7 cellular contexts compared by ENCODE assay signal in the genomic region with DNA sequence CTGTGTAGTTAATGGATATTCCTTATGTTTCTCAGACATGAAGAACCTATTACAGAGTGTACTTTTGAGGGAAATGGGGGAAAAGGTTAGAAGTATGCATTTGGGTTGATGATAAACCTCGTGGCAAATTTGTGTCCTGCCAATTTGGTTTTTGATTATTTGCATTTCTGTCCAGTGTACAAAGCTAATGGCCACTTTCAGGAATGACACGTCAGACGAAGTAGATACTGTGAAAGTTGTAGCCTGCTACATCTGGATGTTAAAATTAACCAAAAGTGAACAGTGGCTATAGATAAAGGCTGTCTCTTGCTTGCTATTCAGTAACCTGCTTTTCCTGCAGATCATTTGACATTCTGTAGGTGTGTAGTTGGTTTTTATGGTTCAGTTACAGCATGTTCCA.
DNase-seq lines count a peak whose midpoint lies in the region; ATAC-seq and TF ChIP-seq lines count a peak whose summit lies in the region.

No MANE protein-coding gene starts in this region.

- in situ Hi-C loops in astrocyte of the cerebellum (cut with HindIII; ENCODE audit: low sequenced_read_pairs), result no loop called here

- no peaks in the 10 kb centered on the region for H3K36me3 ChIP-seq in mucosa of rectum (ENCODE audit: control insufficient read depth in 2 of 2, insufficient read depth in 2 of 2, low read length in 2 of 2)

- no peak overlapping the region for H3K27ac ChIP-seq in mucosa of rectum (ENCODE audit: low read depth in 2 of 2, low read length in 2 of 2)

- ATAC-seq in GM18909 (IDR thresholded peaks at IDR 0.05; ENCODE audit: poor library complexity, unreplicated experiment) (peak; percentile 43), HG03159 (IDR thresholded peaks at IDR 0.05; ENCODE audit: unreplicated experiment) (peak; percentile 33), GM19328 (IDR thresholded peaks at IDR 0.05; ENCODE audit: unreplicated experiment) (no peak), HG02588 (IDR thresholded peaks at IDR 0.05; ENCODE audit: unreplicated experiment) (no peak)

- H3K4me3 ChIP-seq in astrocyte of the cerebellum (ENCODE audit: low read depth, low read length) (peak overlapping the region; percentile 60), mucosa of rectum (ENCODE audit: low read length in 2 of 2) (peak overlapping the region; percentile 72 to 74)

- peaks cover 0 to 7% of the 10 kb centered on the region in 2 donors for H3K4me1 ChIP-seq in mucosa of rectum (ENCODE audit: control insufficient read depth in 2 of 2, insufficient read depth in 2 of 2, low read length in 2 of 2)

- no peak for DNase-seq in astrocyte of the cerebellum (ENCODE audit: low read depth)
- DNase-seq in GF-D8 (lab: John Stamatoyannopoulos, UW), result no peak

- H3K9ac ChIP-seq in mucosa of rectum (ENCODE audit: low read depth in 1 of 2, low read length in 2 of 2), result peak overlapping the region in 1 of 2 donors; percentile 74

- H3K9me3 ChIP-seq in mucosa of rectum (ENCODE audit: control insufficient read depth in 2 of 2, low read length in 2 of 2), result no peaks in the 10 kb centered on the region

- TF ChIP-seq CTCF in astrocyte of the cerebellum (IDR thresholded peaks at IDR 0.05; ENCODE audit: low read depth, low read length, missing control alignments), result no peak

- H3K27me3 ChIP-seq in mucosa of rectum (ENCODE audit: control insufficient read depth in 2 of 2, insufficient read depth in 2 of 2, low read length in 2 of 2), result no peaks in the 10 kb centered on the region

Comparison
In these comparisons a context has a peak if more than half of its experiments do, and no peak if none do; other contexts are left out.
1. ATAC-seq: peak in GM18909 (single experiment) and HG03159 (single experiment); none in GM19328 (single experiment) and HG02588 (single experiment).